In the genomic region with DNA sequence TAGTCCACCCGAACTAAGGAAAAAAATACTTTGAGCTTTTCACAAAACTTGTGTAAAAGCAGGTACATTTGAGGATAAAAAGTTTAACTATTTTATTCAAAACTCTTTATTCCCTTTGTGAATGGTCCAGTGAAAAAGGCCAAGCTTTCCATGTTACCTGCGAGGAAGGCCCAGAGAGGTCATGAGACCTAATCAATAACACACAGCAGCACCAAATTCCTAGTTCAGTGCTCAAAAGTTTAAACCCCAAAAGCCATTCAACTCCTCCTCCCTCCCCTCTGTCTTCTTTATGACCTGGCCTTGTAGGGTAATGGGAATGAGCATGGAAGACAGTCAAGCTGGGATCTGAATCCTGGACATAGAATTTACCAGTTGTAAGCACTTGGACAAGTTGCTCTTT, we compare ENCODE assay signal across 23 cellular contexts.
"Had no signal": no experiment of that assay in that cellular context is flagged by ENCODE, and none has a peak within 500 bp of the region (broad histone marks: within the 10 kb centered on the region; RNA-seq: fewer than 3 reads in every experiment).

No MANE protein-coding gene starts in this region.

- FAIRE-seq: endothelial cell of umbilical vein had no signal

- DNase-seq: colonic mucosa; effector CD4-positive, alpha-beta T cell; endodermal cell; erythroblast; foreskin melanocyte; heart left ventricle; hippocampal formation; left colon; naive thymus-derived CD4-positive, alpha-beta T cell; nephron progenitor cell; psoas muscle; retina; spleen; stimulated activated CD4-positive, alpha-beta T cell treated with anti-CD3 and anti-CD28 coated beads, Interleukin-15, amount 100 ng/mL, for 24 hours; stimulated activated CD4-positive, alpha-beta T cell treated with anti-CD3 and anti-CD28 coated beads, Interleukin-1b, Interleukin-23, amount 100 ng/mL, for 48 hours; stimulated activated CD4-positive, alpha-beta T cell treated with anti-CD3 and anti-CD28 coated beads, Interleukin-4, amount 100 ng/mL, for 24 hours; testis had no signal

- ATAC-seq: heart left ventricle; left colon; naive thymus-derived CD4-positive, alpha-beta T cell; psoas muscle; sciatic nerve; stimulated activated memory B cell treated with anti-CD40 and anti-IgM and Interleukin-4, amounts not matched to agents 10 μg/mL and 1 μg/mL and 100 μg/mL, for 72 hours had no signal

- H3K27ac ChIP-seq: colonic mucosa, neutrophil, testis had no signal

- H3K4me3 ChIP-seq: colonic mucosa, heart left ventricle, psoas muscle, spleen, testis, tibial nerve had no signal

- H3K27me3 Mint-ChIP-seq: stimulated activated memory B cell treated with anti-CD40 and anti-IgM and Interleukin-4, amounts not matched to agents 10 μg/mL and 1 μg/mL and 100 μg/mL, for 72 hours; stimulated activated naive CD8-positive, alpha-beta T cell treated with anti-CD3 and anti-CD28 coated beads, Interleukin-15, Interleukin-2, amounts not matched to agents 100 ng/mL and 50 ng/mL, for 24 hours had no signal

- H3K27ac Mint-ChIP-seq: endodermal cell; naive thymus-derived CD4-positive, alpha-beta T cell; nephron progenitor cell; stimulated activated memory B cell treated with anti-CD40 and anti-IgM and Interleukin-4, amounts not matched to agents 10 μg/mL and 1 μg/mL and 100 μg/mL, for 72 hours; stimulated activated naive CD8-positive, alpha-beta T cell treated with anti-CD3 and anti-CD28 coated beads, Interleukin-15, Interleukin-2, amounts not matched to agents 100 ng/mL and 50 ng/mL, for 24 hours had no signal

- H3K9me3 Mint-ChIP-seq: endodermal cell; naive thymus-derived CD4-positive, alpha-beta T cell; nephron progenitor cell; stimulated activated memory B cell treated with anti-CD40 and anti-IgM and Interleukin-4, amounts not matched to agents 10 μg/mL and 1 μg/mL and 100 μg/mL, for 72 hours; stimulated activated naive CD8-positive, alpha-beta T cell treated with anti-CD3 and anti-CD28 coated beads, Interleukin-15, Interleukin-2, amounts not matched to agents 100 ng/mL and 50 ng/mL, for 24 hours had no signal

- H3K4me3 Mint-ChIP-seq: endodermal cell; nephron progenitor cell; stimulated activated memory B cell treated with anti-CD40 and anti-IgM and Interleukin-4, amounts not matched to agents 10 μg/mL and 1 μg/mL and 100 μg/mL, for 72 hours; stimulated activated naive CD8-positive, alpha-beta T cell treated with anti-CD3 and anti-CD28 coated beads, Interleukin-15, Interleukin-2, amounts not matched to agents 100 ng/mL and 50 ng/mL, for 24 hours had no signal

- H3K36me3 ChIP-seq: colonic mucosa, heart left ventricle, neutrophil, spleen, tibial nerve had no signal

- H3K9me3 ChIP-seq: colonic mucosa, heart left ventricle, neutrophil, psoas muscle, spleen, testis, tibial nerve had no signal

- H3K36me3 Mint-ChIP-seq: naive thymus-derived CD4-positive, alpha-beta T cell; stimulated activated memory B cell treated with anti-CD40 and anti-IgM and Interleukin-4, amounts not matched to agents 10 μg/mL and 1 μg/mL and 100 μg/mL, for 72 hours had no signal

- H3K4me1 ChIP-seq: colonic mucosa had no signal

- H3K27me3 ChIP-seq: colonic mucosa, heart left ventricle, testis, tibial nerve had no signal
